21 cellular contexts compared by ENCODE assay signal in the genomic region with DNA sequence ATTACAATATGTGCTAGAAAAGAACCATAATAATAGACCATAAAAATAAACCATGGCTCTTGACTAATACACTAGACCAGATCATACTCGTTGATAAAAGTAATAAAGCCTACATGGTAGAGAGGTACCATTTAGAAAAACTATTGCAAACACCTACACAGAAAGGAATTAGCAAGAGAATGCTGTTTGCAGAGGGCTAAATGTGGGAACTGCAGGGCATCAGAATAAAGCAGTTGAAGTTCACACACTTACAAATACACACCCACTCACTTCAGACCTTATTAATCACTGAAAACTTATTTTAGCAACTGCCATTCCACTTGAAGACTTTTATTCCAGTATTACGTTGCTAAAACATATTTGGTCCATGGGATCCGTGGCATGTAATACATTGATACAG.
"Had no signal": no experiment of that assay in that cellular context is flagged by ENCODE, and none has a peak within 500 bp of the region (broad histone marks: within the 10 kb centered on the region; RNA-seq: fewer than 3 reads in every experiment).

No MANE protein-coding gene starts in this region.

- H3K4me3 Mint-ChIP-seq: activated naive CD4-positive, alpha-beta T cell treated with anti-CD3 and anti-CD28 coated beads, Interleukin-2, amount 50 U/mL, for 24 hours; activated T-cell treated with anti-CD3 and anti-CD28 coated beads, Interleukin-2, amount 50 U/mL, for 72 hours; naive thymus-derived CD4-positive, alpha-beta T cell; neural progenitor cell; stimulated activated effector memory CD8-positive, alpha-beta T cell treated with anti-CD3 and anti-CD28 coated beads, Interleukin-12 subunit alpha, Interleukin-12 subunit beta, amount 100 ng/mL, for 72 hours; type B pancreatic cell had no signal

- H2AFZ ChIP-seq: neural progenitor cell had no signal

- H3K4me1 Mint-ChIP-seq: activated naive CD4-positive, alpha-beta T cell treated with anti-CD3 and anti-CD28 coated beads, Interleukin-2, amount 50 U/mL, for 24 hours; stimulated activated effector memory CD8-positive, alpha-beta T cell treated with anti-CD3 and anti-CD28 coated beads, Interleukin-12 subunit alpha, Interleukin-12 subunit beta, amount 100 ng/mL, for 72 hours had no signal

- H3K27ac Mint-ChIP-seq: activated naive CD4-positive, alpha-beta T cell treated with anti-CD3 and anti-CD28 coated beads, Interleukin-2, amount 50 U/mL, for 24 hours; activated T-cell treated with anti-CD3 and anti-CD28 coated beads, Interleukin-2, amount 50 U/mL, for 72 hours; naive thymus-derived CD4-positive, alpha-beta T cell; neural progenitor cell; stimulated activated effector memory CD8-positive, alpha-beta T cell treated with anti-CD3 and anti-CD28 coated beads, Interleukin-12 subunit alpha, Interleukin-12 subunit beta, amount 100 ng/mL, for 72 hours; type B pancreatic cell had no signal

- H3K27ac ChIP-seq: body of pancreas, colonic mucosa, gastrocnemius medialis, left lung, neural progenitor cell, psoas muscle, right lobe of liver, stomach, VCaP had no signal

- H3K36me3 ChIP-seq: colonic mucosa, gastrocnemius medialis, left lung, neural progenitor cell, right lobe of liver, stomach had no signal

- DNase-seq: activated CD4-positive, CD25-positive, alpha-beta regulatory T cell treated with anti-CD3 and anti-CD28 coated beads, Interleukin-2, amount 50 U/mL, for 72 hours; activated CD8-positive, alpha-beta memory T cell treated with anti-CD3 and anti-CD28 coated beads for 24 hours; activated CD8-positive, alpha-beta memory T cell treated with anti-CD3 and anti-CD28 coated beads, Interleukin-2, amount 50 U/mL, for 48 hours; activated effector memory CD4-positive, alpha-beta T cell treated with anti-CD3 and anti-CD28 coated beads, Interleukin-2, amount 50 U/mL, for 16 hours; activated T-cell treated with anti-CD3 and anti-CD28 coated beads, Interleukin-2, amount 50 U/mL, for 72 hours; body of pancreas; central memory CD4-positive, alpha-beta T cell; colonic mucosa; gastrocnemius medialis; head of caudate nucleus; left lung; naive thymus-derived CD4-positive, alpha-beta T cell; psoas muscle; right lobe of liver; stimulated activated CD4-positive, alpha-beta T cell treated with anti-CD3 and anti-CD28 coated beads, Interleukin-4, amount 100 ng/mL, for 24 hours; stomach had no signal

- H3K36me3 Mint-ChIP-seq: activated naive CD4-positive, alpha-beta T cell treated with anti-CD3 and anti-CD28 coated beads, Interleukin-2, amount 50 U/mL, for 24 hours; stimulated activated effector memory CD8-positive, alpha-beta T cell treated with anti-CD3 and anti-CD28 coated beads, Interleukin-12 subunit alpha, Interleukin-12 subunit beta, amount 100 ng/mL, for 72 hours; type B pancreatic cell had no signal

- H3K9me3 Mint-ChIP-seq: activated naive CD4-positive, alpha-beta T cell treated with anti-CD3 and anti-CD28 coated beads, Interleukin-2, amount 50 U/mL, for 24 hours; activated T-cell treated with anti-CD3 and anti-CD28 coated beads, Interleukin-2, amount 50 U/mL, for 72 hours; naive thymus-derived CD4-positive, alpha-beta T cell; neural progenitor cell; stimulated activated effector memory CD8-positive, alpha-beta T cell treated with anti-CD3 and anti-CD28 coated beads, Interleukin-12 subunit alpha, Interleukin-12 subunit beta, amount 100 ng/mL, for 72 hours had no signal

- ATAC-seq: activated T-cell treated with anti-CD3 and anti-CD28 coated beads, Interleukin-2, amount 50 U/mL, for 72 hours; body of pancreas; gastrocnemius medialis; left lung; naive thymus-derived CD4-positive, alpha-beta T cell; psoas muscle; right lobe of liver; stimulated activated effector memory CD8-positive, alpha-beta T cell treated with anti-CD3 and anti-CD28 coated beads, Interleukin-12 subunit alpha, Interleukin-12 subunit beta, amount 100 ng/mL, for 72 hours had no signal

- H3K4me3 ChIP-seq: body of pancreas, colonic mucosa, gastrocnemius medialis, left lung, neural progenitor cell, psoas muscle, right lobe of liver, stomach had no signal

- H3K4me2 ChIP-seq: neural progenitor cell had no signal

- H3K9me3 ChIP-seq: body of pancreas, colonic mucosa, gastrocnemius medialis, left lung, psoas muscle, right lobe of liver, stomach had no signal

- H3K27me3 ChIP-seq: body of pancreas, colonic mucosa, gastrocnemius medialis, left lung, neural progenitor cell, right lobe of liver had no signal

- H3K4me1 ChIP-seq: colonic mucosa, left lung, right lobe of liver, stomach had no signal

- H3K9ac ChIP-seq: neural progenitor cell had no signal
